Comparison of ENCODE assay signal across 8 cellular contexts in genomic region chr1:215082532-215083407, GRCh38. TPM values are rescaled to one million over a fixed set of nuclear protein-coding genes. Genes with fewer than 3 reads are reported as not detected.
DNase-seq lines count a peak whose midpoint lies in the region; ATAC-seq and TF ChIP-seq lines count a peak whose summit lies in the region.

TSS of gene KCNK2 (plus strand) at chr1:215082737. CDS start at chr1:215083386, 649 bp downstream.

- 1% methylated on average over 57 to 88 of the region's 88 CpGs for whole genome bisulfite sequencing in ovary, 3 donors

- no peak for TF ChIP-seq POLR2A in ovary (IDR thresholded peaks at IDR 0.05)

- no peaks in the 10 kb centered on the region for H3K4me1 ChIP-seq in ovary (ENCODE audit: insufficient read depth)
- H3K4me1 ChIP-seq in mucosa of descending colon (ENCODE audit: low read depth): no peaks in the 10 kb centered on the region

- TF ChIP-seq CTCF in epithelial cell of esophagus (IDR thresholded peaks at IDR 0.05; ENCODE audit: insufficient read depth, low read depth, low read length, missing control alignments) (no peak), ovary (IDR thresholded peaks at IDR 0.05) (no peak), mucosa of descending colon (IDR thresholded peaks at IDR 0.05) (no peak)

- no peaks in the 10 kb centered on the region for H3K27me3 ChIP-seq in ovary

- ATAC-seq in mucosa of descending colon (no peak), GM21529 (IDR thresholded peaks at IDR 0.05; ENCODE audit: unreplicated experiment) (no peak), HG03565 (IDR thresholded peaks at IDR 0.05; ENCODE audit: unreplicated experiment) (no peak), GM21723 (IDR thresholded peaks at IDR 0.05; ENCODE audit: unreplicated experiment) (no peak)

- intact Hi-C loops in ovary (cut with DNase I) (no loop called here), mucosa of descending colon (cut with DNase I, micrococcal nuclease) (no loop called here)

- peak within 1 kb of the TSS; percentile 43 for H3K4me3 ChIP-seq in epithelial cell of esophagus (ENCODE audit: low read length)
- peak within 1 kb of the TSS; percentile 14 for H3K4me3 ChIP-seq in ovary
- no peak within 1 kb of the TSS for H3K4me3 ChIP-seq in mucosa of descending colon

- H3K27ac ChIP-seq in ovary: no peak within 1 kb of the TSS

- peak; percentile 56 for DNase-seq in EL
- peak; percentile 14 to 24 for DNase-seq in NCI-H1930 (lab: John Stamatoyannopoulos, UW)
- peak; percentile 18 for DNase-seq in epithelial cell of esophagus (ENCODE audit: low read depth)
- DNase-seq in ovary: peak in 3 of 5 donors; percentile 39 to 46 (median 41)
- DNase-seq in mucosa of descending colon: no peak

- H3K36me3 ChIP-seq in ovary: no peaks in the 10 kb centered on the region
- H3K36me3 ChIP-seq in mucosa of descending colon (ENCODE audit: low read depth): no peaks in the 10 kb centered on the region

- no peaks in the 10 kb centered on the region for H3K9me3 ChIP-seq in ovary
- H3K9me3 ChIP-seq in mucosa of descending colon: no peaks in the 10 kb centered on the region

- no peak for TF ChIP-seq EP300 in ovary (IDR thresholded peaks at IDR 0.05)

RNA-seq across cellular contexts. Expression of gene KCNK2, which starts in this region (rescaled TPM):
- total RNA-seq in ovary: 10 to 100 TPM in 1 of 7 donors, 1 to 10 TPM in 5, under 1 TPM in 1; 0.83 to 13.0 (median 2.4) TPM
- under 1 TPM; 0.36 to 0.93 TPM for polyA plus RNA-seq in ovary
- 1 to 10 TPM in 1 of 3 donors, under 1 TPM in 2; 0.34 to 1.6 (median 0.43) TPM for total RNA-seq in mucosa of descending colon

Comparison
In these comparisons a context has a peak if more than half of its experiments do, and no peak if none do; other contexts are left out.
1. DNase-seq: peak in EL (single experiment), NCI-H1930 (2 of 2), epithelial cell of esophagus (single experiment) and ovary (3 of 5); none in mucosa of descending colon (0 of 3).